In the genomic region with DNA sequence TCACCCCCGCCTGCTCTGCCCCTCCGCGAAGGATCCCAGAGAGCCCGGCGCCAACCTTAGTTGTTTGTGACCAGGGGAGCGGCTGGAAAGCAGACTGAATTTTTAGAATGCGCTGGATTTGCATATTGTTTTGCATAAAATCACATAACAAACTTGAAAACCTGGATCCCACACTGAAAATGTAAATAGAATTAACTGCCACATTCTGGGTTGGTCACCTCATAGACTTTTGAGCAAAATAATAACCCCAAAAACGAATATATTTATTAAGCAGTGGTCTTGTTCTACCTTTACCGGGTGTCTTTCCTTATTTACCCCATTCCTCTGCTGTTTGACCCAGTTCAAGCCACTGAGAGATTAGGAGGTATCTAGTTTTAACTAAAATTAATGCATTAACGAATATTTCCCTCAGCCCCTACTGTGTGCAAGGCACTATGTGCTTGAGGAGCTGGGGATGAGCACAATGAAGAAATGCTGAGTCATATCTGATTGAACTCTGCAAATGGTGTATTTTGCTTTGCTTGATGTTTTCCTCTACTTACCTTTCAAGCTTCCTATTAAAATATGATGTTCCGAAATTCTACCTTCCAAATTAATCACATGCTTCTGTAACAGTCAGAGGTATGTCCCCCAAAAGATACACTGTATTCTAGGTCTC, we compare ENCODE assay signal across 8 cellular contexts. TPM values are rescaled to one million over a fixed set of nuclear protein-coding genes. Genes with fewer than 3 reads are reported as not detected.
A peak's percentile ranks its signal among the peaks of the same experiment; 100 is the strongest.
DNase-seq lines count a peak whose midpoint lies in the region; ATAC-seq, FAIRE-seq and TF ChIP-seq lines count a peak whose summit lies in the region.

No MANE protein-coding gene starts in this region.

- no peak for ATAC-seq in GM18858 (IDR thresholded peaks at IDR 0.05; ENCODE audit: unreplicated experiment)
- no peak for ATAC-seq in HG03439 (IDR thresholded peaks at IDR 0.05; ENCODE audit: unreplicated experiment)

- H3K36me3 ChIP-seq in Peyer's patch (no peaks in the 10 kb centered on the region), esophagus squamous epithelium (no peaks in the 10 kb centered on the region)

- no peak for TF ChIP-seq CTCF in Peyer's patch (IDR thresholded peaks at IDR 0.05)
- TF ChIP-seq CTCF in esophagus squamous epithelium (IDR thresholded peaks at IDR 0.05), result no peak

- intact Hi-C loops in esophagus squamous epithelium (cut with DNase I), result no loop called here

- no peaks in the 10 kb centered on the region for H3K9me3 ChIP-seq in Peyer's patch
- no peaks in the 10 kb centered on the region for H3K9me3 ChIP-seq in esophagus squamous epithelium

- H3K4me3 ChIP-seq in Peyer's patch, result peak overlapping the region; percentile 38 to 92 (median 54)
- peak overlapping the region; percentile 54 to 80 (median 73) for H3K4me3 ChIP-seq in esophagus squamous epithelium
- H3K4me3 ChIP-seq in skeletal muscle cell (ENCODE audit: low read depth, low read length), result peak overlapping the region; percentile 66

- 29 to 31% methylated on average over 4 to 5 of the region's 11 CpGs for WGBS in esophagus squamous epithelium, 2 donors

- TF ChIP-seq POLR2A in H54 (IDR thresholded peaks at IDR 0.05; ENCODE audit: low read depth, low read length), result no peak
- TF ChIP-seq POLR2A in Peyer's patch (IDR thresholded peaks at IDR 0.05), result no peak
- no peak for TF ChIP-seq POLR2A in esophagus squamous epithelium (IDR thresholded peaks at IDR 0.05)

- H3K27ac ChIP-seq in Peyer's patch (peak overlapping the region in 3 of 4 donors; percentile 58 to 83 (median 83)), esophagus squamous epithelium (peak overlapping the region in 3 of 4 donors; percentile 72 to 84 (median 82))

- H3K27me3 ChIP-seq in Peyer's patch (no peaks in the 10 kb centered on the region), esophagus squamous epithelium (peaks cover 0 to 54% (median 0%) of the 10 kb centered on the region in 4 donors)

- DNase-seq in H54 (ENCODE audit: insufficient read length, low spot score) (no peak), Peyer's patch (no peak), esophagus squamous epithelium (lab: John Stamatoyannopoulos, UW) (no peak), skeletal muscle cell (ENCODE audit: low read depth) (no peak), cortex of kidney (lab: John Stamatoyannopoulos, UW) (no peak), HuH-7.5 (ENCODE audit: low spot score) (no peak)

- FAIRE-seq in H54 (lab: Jason Lieb, UNC), result peak; percentile 87

- H3K4me1 ChIP-seq in Peyer's patch (peaks cover 0 to 14% (median 0%) of the 10 kb centered on the region in 4 donors), esophagus squamous epithelium (peaks cover 3 to 34% (median 5%) of the 10 kb centered on the region in 3 donors)

RNA-seq across cellular contexts. Expression of a gene that starts 0.4 kb away (rescaled TPM):
- total RNA-seq in Peyer's patch (10 to 100 TPM; 14.0 to 82.9 (median 56.2) TPM), esophagus squamous epithelium (10 to 100 TPM; 11.4 to 35.1 (median 25.0) TPM)
